Comparison of ENCODE assay signal across 1 cellular context in genomic region chr17:46922804-46923635, GRCh38.
TF ChIP-seq lines count a peak whose summit lies in the region.

GOSR2 (plus strand) TSS chr17:46923160; CDS start chr17:46923193, 33 bp downstream.

TF ChIP-seq in K562, 482 proteins besides CTCF, POLR2A, EP300 and RAD21 (continued from another document and continues in another):
- TF ChIP-seq KAT7 (CRISPR knock-in tag; IDR thresholded peaks at IDR 0.05; ENCODE audit: borderline replicate concordance) (peak; percentile 86; the same call in 1 of the 2 replicates), ZNF274 (IDR thresholded peaks at IDR 0.05; ENCODE audit: borderline replicate concordance, low read depth, low read length) (no peak), DIDO1 (tag; IDR thresholded peaks at IDR 0.05; ENCODE audit: low read depth) (peak; percentile 81), SMARCC2 (IDR thresholded peaks at IDR 0.05; ENCODE audit: low read depth) (no peak), CHD2 (IDR thresholded peaks at IDR 0.05; ENCODE audit: low read depth, low read length) (peak; percentile 40; the same call in 1 of the 2 replicates), USF2 (CRISPR knock-in tag; IDR thresholded peaks at IDR 0.05) (no peak), ATF2 (CRISPR knock-in tag; IDR thresholded peaks at IDR 0.05) (no peak), MLLT1 (IDR thresholded peaks at IDR 0.05) (peak in 1 of 2 experiments; percentile 32; a peak in 1 of 4 replicates), ZNF445 (CRISPR knock-in tag; IDR thresholded peaks at IDR 0.05; ENCODE audit: low read depth) (no peak), HEY1 (CRISPR knock-in tag; IDR thresholded peaks at IDR 0.05; ENCODE audit: borderline replicate concordance) (no peak), THAP7 (CRISPR knock-in tag; IDR thresholded peaks at IDR 0.05) (no peak), GTF2B (IDR thresholded peaks at IDR 0.05; ENCODE audit: extremely low read depth, insufficient read length) (peak; percentile 26), RREB1 (CRISPR knock-in tag; IDR thresholded peaks at IDR 0.05) (peak; percentile 78; the same call in 1 of the 2 replicates), ZMIZ1 (IDR thresholded peaks at IDR 0.05; ENCODE audit: low read depth in 2 of 2, low read length in 2 of 2) (peak in 1 of 2 experiments; percentile 74; a peak in 1 of 4 replicates), NR4A1 (CRISPR knock-in tag; IDR thresholded peaks at IDR 0.05) (no peak), NR4A1 (tag; IDR thresholded peaks at IDR 0.05) (no peak), E2F4 (CRISPR knock-in tag; IDR thresholded peaks at IDR 0.05; ENCODE audit: low read depth) (peak; percentile 72; the same call in 1 of the 2 replicates), CBFA2T2 (conservative IDR thresholded peaks at IDR 0.05) (no peak), ZNF584 (CRISPR knock-in tag; IDR thresholded peaks at IDR 0.05; ENCODE audit: low read depth) (no peak), MAX (CRISPR knock-in tag; IDR thresholded peaks at IDR 0.05) (peak; percentile 80), ZHX1 (conservative IDR thresholded peaks at IDR 0.05; ENCODE audit: low read length) (no peak), STAT5B (CRISPR knock-in tag; IDR thresholded peaks at IDR 0.05) (no peak), ATF1 (CRISPR knock-in tag; IDR thresholded peaks at IDR 0.05) (no peak), ATF1 (tag; IDR thresholded peaks at IDR 0.05) (peak; percentile 81), MYC (IDR thresholded peaks at IDR 0.05; ENCODE audit: low read depth, low read length) (peak; percentile 81), MYC (CRISPR knock-in tag; IDR thresholded peaks at IDR 0.05; ENCODE audit: borderline replicate concordance, low read depth) (peak; percentile 59; the same call in 1 of the 2 replicates), FOXP1 (CRISPR knock-in tag; IDR thresholded peaks at IDR 0.05) (0 out of 2 replicates have a peak, but pooled peaks have one; percentile 61), DMBX1 (CRISPR knock-in tag; IDR thresholded peaks at IDR 0.05; ENCODE audit: borderline replicate concordance) (0 out of 2 replicates have a peak, but pooled peaks have one; percentile 41), ARID3B (CRISPR knock-in tag; IDR thresholded peaks at IDR 0.05; ENCODE audit: borderline replicate concordance) (no peak), KDM4B (IDR thresholded peaks at IDR 0.05; ENCODE audit: borderline replicate concordance in 2 of 2, low read depth in 1 of 2) (peak in 1 of 2 experiments; percentile 98; a peak in 1 of 4 replicates), ZNF280B (CRISPR knock-in tag; IDR thresholded peaks at IDR 0.05) (no peak), MAZ (CRISPR knock-in tag; conservative IDR thresholded peaks at IDR 0.05 in 1 of 2, IDR thresholded peaks at IDR 0.05 in 1 of 2) (peak; percentile 69 to 86; a peak in 3 of 4 replicates)
